Comparison of ENCODE assay signal across 8 cellular contexts in the genomic region with DNA sequence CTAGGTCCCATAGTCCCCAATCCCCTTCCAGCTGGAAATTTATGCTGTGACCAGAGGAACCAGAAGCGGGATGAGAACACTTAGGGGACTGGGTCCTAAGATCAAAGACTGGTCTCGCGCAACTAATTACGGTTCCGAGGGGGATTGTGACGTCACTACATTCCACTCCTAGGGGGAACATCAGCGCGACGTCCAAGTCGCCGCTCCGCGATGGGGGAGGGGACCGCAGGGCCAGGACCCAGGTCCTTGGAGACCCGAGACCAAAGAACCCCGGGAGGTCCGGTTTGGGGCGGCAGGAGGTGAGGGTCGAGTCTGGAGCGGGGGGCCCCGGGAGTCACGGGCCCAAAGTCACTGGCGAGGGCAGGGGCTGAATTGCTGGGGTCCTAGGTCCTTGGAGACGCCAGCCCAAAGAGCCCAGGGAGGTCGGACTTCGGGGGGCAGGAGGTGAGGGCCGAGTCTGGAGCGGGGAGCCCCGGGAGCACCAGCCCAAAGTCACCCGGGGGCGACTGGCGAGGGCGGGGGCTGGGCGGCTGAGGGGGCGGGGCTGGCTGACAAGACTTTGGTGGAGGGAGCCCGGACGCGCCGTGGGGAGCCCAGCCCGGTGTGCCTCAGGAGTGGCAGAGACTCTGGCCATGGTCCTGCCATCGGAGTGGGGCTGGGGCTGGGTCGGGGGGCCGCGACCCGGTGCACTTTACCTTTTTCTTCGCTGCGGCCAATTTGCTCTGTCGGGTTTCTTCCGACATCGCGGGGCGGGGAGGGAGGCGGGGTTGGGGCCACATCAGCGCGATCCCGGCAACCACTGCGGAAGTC. TPM values are rescaled to one million over a fixed set of nuclear protein-coding genes. Genes with fewer than 3 reads are reported as not detected.
DNase-seq lines count a peak whose midpoint lies in the region; ATAC-seq and TF ChIP-seq lines count a peak whose summit lies in the region.

A gene with protein sequence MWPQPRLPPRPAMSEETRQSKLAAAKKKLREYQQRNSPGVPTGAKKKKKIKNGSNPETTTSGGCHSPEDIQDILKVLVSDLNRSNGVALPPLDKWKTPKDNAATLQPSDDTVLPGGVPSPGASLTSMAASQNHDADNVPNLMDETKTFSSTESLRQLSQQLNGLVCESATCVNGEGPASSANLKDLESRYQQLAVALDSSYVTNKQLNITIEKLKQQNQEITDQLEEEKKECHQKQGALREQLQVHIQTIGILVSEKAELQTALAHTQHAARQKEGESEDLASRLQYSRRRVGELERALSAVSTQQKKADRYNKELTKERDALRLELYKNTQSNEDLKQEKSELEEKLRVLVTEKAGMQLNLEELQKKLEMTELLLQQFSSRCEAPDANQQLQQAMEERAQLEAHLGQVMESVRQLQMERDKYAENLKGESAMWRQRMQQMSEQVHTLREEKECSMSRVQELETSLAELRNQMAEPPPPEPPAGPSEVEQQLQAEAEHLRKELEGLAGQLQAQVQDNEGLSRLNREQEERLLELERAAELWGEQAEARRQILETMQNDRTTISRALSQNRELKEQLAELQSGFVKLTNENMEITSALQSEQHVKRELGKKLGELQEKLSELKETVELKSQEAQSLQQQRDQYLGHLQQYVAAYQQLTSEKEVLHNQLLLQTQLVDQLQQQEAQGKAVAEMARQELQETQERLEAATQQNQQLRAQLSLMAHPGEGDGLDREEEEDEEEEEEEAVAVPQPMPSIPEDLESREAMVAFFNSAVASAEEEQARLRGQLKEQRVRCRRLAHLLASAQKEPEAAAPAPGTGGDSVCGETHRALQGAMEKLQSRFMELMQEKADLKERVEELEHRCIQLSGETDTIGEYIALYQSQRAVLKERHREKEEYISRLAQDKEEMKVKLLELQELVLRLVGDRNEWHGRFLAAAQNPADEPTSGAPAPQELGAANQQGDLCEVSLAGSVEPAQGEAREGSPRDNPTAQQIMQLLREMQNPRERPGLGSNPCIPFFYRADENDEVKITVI (minus strand): TSS at position 810 of the 810 bp plus-strand sequence. CDS start 31 bp downstream, at position 779.

- POLR2A ChIA-PET in AG04450 (lab: Yijun Ruan, JAX): interaction anchor here (0.6 to 1.6 kb wide), 10 partner anchors 10 to 59 kb away, joined by 3 to 12 read pairs (median 5); no protein-coding TSS in a partner anchor
- POLR2A ChIA-PET in OCI-LY7 (lab: Charles Lee): interaction anchor here (0.6 to 1.2 kb wide), 7 partner anchors 7 to 188 kb away, joined by 3 to 6 read pairs (median 3); no protein-coding TSS in a partner anchor

- TF ChIP-seq CTCF in AG04450 (IDR thresholded peaks at IDR 0.05; ENCODE audit: low read depth, low read length) (no peak), OCI-LY7 (conservative IDR thresholded peaks at IDR 0.05; ENCODE audit: low read length) (no peak), colonic mucosa (IDR thresholded peaks at IDR 0.05) (no peak), stomach (IDR thresholded peaks at IDR 0.05) (no peak)

- TF ChIP-seq POLR2A in stomach (IDR thresholded peaks at IDR 0.05): no peak

- peak within 1 kb of the TSS; percentile 94 to 98 for H3K9ac ChIP-seq in colonic mucosa (ENCODE audit: low read depth in 2 of 2, low read length in 2 of 2)

- H3K79me2 ChIP-seq in OCI-LY7 (ENCODE audit: insufficient read depth, low read depth, low read length): peaks cover 9% of the 10 kb centered on the region; the same call in 1 of the 2 replicates

- 1% methylated on average over 37 to 57 of the region's 57 CpGs for WGBS in stomach, 5 donors

- TF ChIP-seq EP300 in stomach (IDR thresholded peaks at IDR 0.05): no peak

- H3K36me3 ChIP-seq in OCI-LY7 (ENCODE audit: insufficient read depth, low read length): peaks cover 20% of the 10 kb centered on the region; the same call in 1 of the 2 replicates
- peaks cover 9% of the 10 kb centered on the region for H3K36me3 ChIP-seq in colonic mucosa
- peaks cover 26 to 32% (median 30%) of the 10 kb centered on the region in 4 donors for H3K36me3 ChIP-seq in stomach

- H2AFZ ChIP-seq in OCI-LY7 (ENCODE audit: low read length): peak within 1 kb of the TSS; percentile 85

- peak; percentile 53 for ATAC-seq in GM18498 (IDR thresholded peaks at IDR 0.05; ENCODE audit: unreplicated experiment)
- peak; percentile 38 for ATAC-seq in HG02763 (IDR thresholded peaks at IDR 0.05; ENCODE audit: unreplicated experiment)

- intact Hi-C loops in OCI-LY7 (cut with micrococcal nuclease; ENCODE audit: unreplicated experiment): loop anchor here (5.0 kb wide), 1 partner anchor 47 kb away; a partner anchor contains a TSS
- intact Hi-C loops in colonic mucosa (cut with DNase I): no loop called here
- intact Hi-C loops in stomach (cut with DNase I; ENCODE audit: low total_unique reads): no loop called here

- BruUV-seq in OCI-LY7 (replicated peaks; lab: Mats Ljungman, UMichigan): no TSS peak

- H4K20me1 ChIP-seq in OCI-LY7 (ENCODE audit: insufficient read depth, low read length): no peaks in the 10 kb centered on the region

- H3K27ac ChIP-seq in AG04450 (ENCODE audit: low read depth, low read length): peak within 1 kb of the TSS; percentile 87
- H3K27ac ChIP-seq in OCI-LY7 (ENCODE audit: low read depth, low read length, poor library complexity, severe bottlenecking): peak within 1 kb of the TSS; percentile 10
- H3K27ac ChIP-seq in colonic mucosa: peak within 1 kb of the TSS; percentile 69
- H3K27ac ChIP-seq in stomach: peak within 1 kb of the TSS; percentile 86 to 97 (median 92)

- CTCF ChIA-PET in AG04450 (lab: Charles Lee): interaction anchor here (1.2 kb wide), 1 partner anchor 20 kb away, joined by 3 read pairs; no protein-coding TSS in a partner anchor
- CTCF ChIA-PET in OCI-LY7 (lab: Charles Lee; ENCODE audit: unreplicated experiment): interaction anchor here (1.0 kb wide), 1 partner anchor 66 kb away, joined by 5 read pairs; no protein-coding TSS in a partner anchor

- H3K9me3 ChIP-seq in AG04450 (ENCODE audit: control insufficient read depth, insufficient read depth, low read length) (peaks cover 3% of the 10 kb centered on the region; the same call in 1 of the 2 replicates), OCI-LY7 (ENCODE audit: low read length) (no peaks in the 10 kb centered on the region), colonic mucosa (no peaks in the 10 kb centered on the region), stomach (no peaks in the 10 kb centered on the region)

- H3K4me1 ChIP-seq in OCI-LY7 (ENCODE audit: insufficient read depth, low read length, poor library complexity, severe bottlenecking) (peaks cover 16% of the 10 kb centered on the region), colonic mucosa (peaks cover 7% of the 10 kb centered on the region), stomach (peaks cover 25 to 65% (median 45%) of the 10 kb centered on the region in 4 donors)

- no peaks in the 10 kb centered on the region for H3K9me2 ChIP-seq in OCI-LY7 (ENCODE audit: insufficient read depth, low read length)

- H3K27me3 ChIP-seq in AG04450 (ENCODE audit: control insufficient read depth, insufficient read depth, low read length) (no peaks in the 10 kb centered on the region), colonic mucosa (no peaks in the 10 kb centered on the region), stomach (no peaks in the 10 kb centered on the region)

- H3K4me3 ChIP-seq in AG04450 (ENCODE audit: low read depth, low read length): peak within 1 kb of the TSS; percentile 90
- peak within 1 kb of the TSS; percentile 97 for H3K4me3 ChIP-seq in OCI-LY7 (ENCODE audit: low read depth, low read length, poor library complexity, severe bottlenecking)
- H3K4me3 ChIP-seq in colonic mucosa: peak within 1 kb of the TSS; percentile 58
- H3K4me3 ChIP-seq in stomach: peak within 1 kb of the TSS; percentile 69 to 97 (median 78)

- DNase-seq in AG04450 (ENCODE audit: low read depth, low spot score): no peak
- no peak for DNase-seq in OCI-LY7 (ENCODE audit: low spot score)
- peak; percentile 41 for DNase-seq in colonic mucosa
- DNase-seq in left kidney (ENCODE audit: low read depth, low spot score): peak; percentile 67
- no peak for DNase-seq in stomach
- DNase-seq in NCI-H1694 treated with DMSO at 0.1 percent for 48 hours (lab: John Stamatoyannopoulos, UW): no peak

- peak within 1 kb of the TSS; percentile 100 for H3K4me2 ChIP-seq in OCI-LY7 (ENCODE audit: low read length)

RNA-seq across cellular contexts. Expression of the gene that starts here (rescaled TPM):
- polyA plus RNA-seq in AG04450 (2011; rRNA removed): 112 and 121 TPM in 2 replicates
- 102 and 116 TPM in 2 replicates for polyA minus RNA-seq in AG04450 (2011; rRNA and poly(A)+ RNA removed)
- 28.2 and 44.0 TPM in 2 replicates for total RNA-seq in OCI-LY7 (2014; rRNA removed; shearing (Covaris generic))
- total RNA-seq in OCI-LY7 (2022): 58.2 and 70.6 TPM in 2 replicates
- total RNA-seq in colonic mucosa: 10 to 100 TPM; 88.6 to 92.2 TPM
- total RNA-seq in stomach: 100 to 1,000 TPM in 2 of 5 donors, 10 to 100 TPM in 3; 48.4 to 204 (median 92.7) TPM
- 10 to 100 TPM; 54.3 to 62.3 (median 60.1) TPM for polyA plus RNA-seq in stomach

Comparison
In these comparisons a context has a peak if more than half of its experiments do, and no peak if none do; other contexts are left out.
1. DNase-seq: peak in colonic mucosa (single experiment) and left kidney (single experiment); none in AG04450 (single experiment), OCI-LY7 (single experiment), stomach (single experiment) and NCI-H1694 treated with DMSO at 0.1 percent for 48 hours (single experiment).
2. H3K27ac ChIP-seq: peak in every context shown above with its lines; median percentile 92 in stomach; 87 in AG04450; 69 in colonic mucosa; 10 in OCI-LY7.
3. Peak in every context shown above with its lines, with median percentiles within 50 percentile points of each other: H3K4me3 ChIP-seq.